In genomic region chr1:229714306-229714705, GRCh38 we compare ENCODE assay signal across 19 cellular contexts.
"Had no signal": no experiment of that assay in that cellular context is flagged by ENCODE, and none has a peak within 500 bp of the region (broad histone marks: within the 10 kb centered on the region; RNA-seq: fewer than 3 reads in every experiment).

No MANE protein-coding gene starts in this region.

- H3K27ac ChIP-seq: colonic mucosa, coronary artery, dorsolateral prefrontal cortex, epithelial cell of prostate, esophagus muscularis mucosa, esophagus squamous epithelium, foreskin keratinocyte, gastrocnemius medialis, gastroesophageal sphincter, heart left ventricle, heart right ventricle, hepatocyte had no signal

- H3K27me3 ChIP-seq: colonic mucosa, dorsolateral prefrontal cortex, esophagus muscularis mucosa, esophagus squamous epithelium, foreskin keratinocyte, gastrocnemius medialis, gastroesophageal sphincter, heart left ventricle, heart right ventricle, hepatocyte had no signal

- H3K9me3 ChIP-seq: colonic mucosa, esophagus muscularis mucosa, esophagus squamous epithelium, gastrocnemius medialis, gastroesophageal sphincter, heart left ventricle, heart right ventricle had no signal

- ATAC-seq: gastrocnemius medialis, gastroesophageal sphincter, heart left ventricle, heart right ventricle had no signal

- H3K36me3 ChIP-seq: colonic mucosa, esophagus muscularis mucosa, esophagus squamous epithelium, gastrocnemius medialis, gastroesophageal sphincter, heart left ventricle, heart right ventricle had no signal

- DNase-seq: cortex of kidney; dorsolateral prefrontal cortex; effector CD8-positive, alpha-beta T cell; esophagus squamous epithelium; gastrocnemius medialis; glutamatergic neuron; head of caudate nucleus; heart right ventricle had no signal

- H3K79me2 ChIP-seq: hepatocyte had no signal

- FAIRE-seq: endometrium, endothelial cell of umbilical vein, frontal cortex had no signal

- H3K4me3 ChIP-seq: colonic mucosa, coronary artery, dorsolateral prefrontal cortex, esophagus muscularis mucosa, esophagus squamous epithelium, gastrocnemius medialis, gastroesophageal sphincter, heart left ventricle, heart right ventricle, hepatocyte had no signal

- H3K4me2 ChIP-seq: hepatocyte had no signal

- H2AFZ ChIP-seq: hepatocyte had no signal

- H3K4me1 ChIP-seq: colonic mucosa, esophagus muscularis mucosa, foreskin keratinocyte, gastrocnemius medialis, gastroesophageal sphincter, heart left ventricle, heart right ventricle had no signal
